Comparison of ENCODE assay signal across 10 cellular contexts in the genomic region with DNA sequence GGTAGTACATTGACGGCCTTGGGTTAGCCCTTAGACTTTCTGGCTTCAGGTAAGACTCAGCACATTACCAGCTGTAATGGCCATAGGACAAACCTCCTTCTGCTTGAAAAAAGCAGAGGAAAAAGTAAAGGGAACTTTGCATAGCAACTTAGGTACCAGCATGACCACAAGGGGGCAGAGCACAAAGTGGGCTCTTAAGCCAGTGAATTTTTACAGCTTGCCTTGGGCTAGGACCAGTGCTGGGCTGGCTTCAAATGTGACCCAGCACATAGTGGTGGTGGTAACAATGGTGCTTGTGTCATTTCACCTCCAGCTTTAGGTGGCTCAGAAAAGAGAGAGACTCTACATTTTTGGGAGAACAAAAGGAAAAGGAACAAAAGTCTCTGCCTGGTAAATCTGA.
A peak's percentile ranks its signal among the peaks of the same experiment; 100 is the strongest.
DNase-seq lines count a peak whose midpoint lies in the region; ATAC-seq, FAIRE-seq and TF ChIP-seq lines count a peak whose summit lies in the region.
"Had no signal": no experiment of that assay in that cellular context is flagged by ENCODE, and none has a peak within 500 bp of the region (broad histone marks: within the 10 kb centered on the region; RNA-seq: fewer than 3 reads in every experiment).

No MANE protein-coding gene starts in this region.

- H3K9me3 ChIP-seq in pancreas = no peaks in the 10 kb centered on the region
- peaks cover 0 to 5% (median 0%) of the 10 kb centered on the region in 8 donors for H3K9me3 ChIP-seq in spleen

- H3K27me3 ChIP-seq in dorsolateral prefrontal cortex (peaks cover 0 to 45% (median 3%) of the 10 kb centered on the region in 45 donors), pancreas (peaks cover 0 to 22% (median 4%) of the 10 kb centered on the region in 4 donors), spleen (replicated peaks in 1 of 7) (peaks cover 0 to 7% (median 0%) of the 10 kb centered on the region in 7 donors)

- FAIRE-seq in pancreas (lab: Jason Lieb, UNC) = no peak

- H3K27ac ChIP-seq in dorsolateral prefrontal cortex (no peak overlapping the region), pancreas (no peak overlapping the region), spleen (no peak overlapping the region)

- H3K4me1 ChIP-seq in pancreas = no peaks in the 10 kb centered on the region
- H3K4me1 ChIP-seq in spleen = no peaks in the 10 kb centered on the region

- CTCF ChIA-PET in activated CD4-positive, alpha-beta memory T cell treated with anti-CD3 and anti-CD28 coated beads for 36 hours (lab: Charles Lee) = no interaction called here

- peak in 2 of 4 donors; percentile 29 to 52 for ATAC-seq in pancreas

- no peaks in the 10 kb centered on the region for H3K36me3 Mint-ChIP-seq in activated CD4-positive, alpha-beta memory T cell treated with anti-CD3 and anti-CD28 coated beads for 36 hours

- TF ChIP-seq POLR2A in spleen (IDR thresholded peaks at IDR 0.05) = no peak

- intact Hi-C loops in dorsolateral prefrontal cortex (cut with DNase I) = no loop called here
- intact Hi-C loops in pancreas (cut with DNase I) = no loop called here
- intact Hi-C loops in spleen (cut with DNase I; ENCODE audit: low total_unique reads) = no loop called here
- intact Hi-C loops in activated CD4-positive, alpha-beta memory T cell treated with anti-CD3 and anti-CD28 coated beads for 36 hours (cut with micrococcal nuclease) = no loop called here

- H3K4me3 Mint-ChIP-seq in activated CD4-positive, alpha-beta memory T cell treated with anti-CD3 and anti-CD28 coated beads for 36 hours = no peak overlapping the region
- H3K4me3 Mint-ChIP-seq: B cell had no signal

- H3K36me3 ChIP-seq in pancreas = no peaks in the 10 kb centered on the region
- no peaks in the 10 kb centered on the region for H3K36me3 ChIP-seq in spleen

- H3K4me3 ChIP-seq in dorsolateral prefrontal cortex (no peak overlapping the region), pancreas (no peak overlapping the region), spleen (no peak overlapping the region)

- H3K27ac Mint-ChIP-seq in activated CD4-positive, alpha-beta memory T cell treated with anti-CD3 and anti-CD28 coated beads for 36 hours = no peak overlapping the region
- H3K27ac Mint-ChIP-seq: B cell had no signal

- H3K4me1 Mint-ChIP-seq in activated CD4-positive, alpha-beta memory T cell treated with anti-CD3 and anti-CD28 coated beads for 36 hours (ENCODE audit: low read depth) = no peaks in the 10 kb centered on the region
- H3K4me1 Mint-ChIP-seq: B cell had no signal

- DNase-seq in SKM-1 treated with dmso at 0.1 percent for 144 hours (lab: John Stamatoyannopoulos, UW; ENCODE audit: unreplicated experiment) = peak; percentile 3
- no peak for DNase-seq in SKM-1 (lab: John Stamatoyannopoulos, UW; ENCODE audit: unreplicated experiment)
- peak; percentile 15 for DNase-seq in NAMALWA (ENCODE audit: low spot score)
- DNase-seq in dorsolateral prefrontal cortex = no peak
- peak in 3 of 6 donors; percentile 13 to 31 (median 24) for DNase-seq in pancreas
- DNase-seq in germinal center (ENCODE audit: low spot score) = no peak
- no peak for DNase-seq in spleen
- no peak for DNase-seq in activated CD4-positive, alpha-beta memory T cell treated with anti-CD3 and anti-CD28 coated beads for 36 hours
- DNase-seq: anterior cingulate cortex had no signal

- no peaks in the 10 kb centered on the region for H3K27me3 Mint-ChIP-seq in activated CD4-positive, alpha-beta memory T cell treated with anti-CD3 and anti-CD28 coated beads for 36 hours
- H3K27me3 Mint-ChIP-seq: B cell had no signal

- POLR2A ChIA-PET in activated CD4-positive, alpha-beta memory T cell treated with anti-CD3 and anti-CD28 coated beads for 36 hours (lab: Charles Lee) = no interaction called here

- TF ChIP-seq CTCF in dorsolateral prefrontal cortex (IDR thresholded peaks at IDR 0.05 in 54 of 56, conservative IDR thresholded peaks at IDR 0.05 in 2 of 56; ENCODE audit: low read depth in 1 of 56, partially characterized antibody in 56 of 56) (peak in 34 of 56 donors; percentile 14 to 49 (median 32)), pancreas (IDR thresholded peaks at IDR 0.05) (peak in 3 of 4 donors; percentile 26 to 52 (median 27)), spleen (IDR thresholded peaks at IDR 0.05 in 8 of 11, conservative IDR thresholded peaks at IDR 0.05 in 3 of 11) (peak in 3 of 11 experiments; percentile 18 to 34 (median 20))

- peaks cover 3% of the 10 kb centered on the region for H3K9me3 Mint-ChIP-seq in activated CD4-positive, alpha-beta memory T cell treated with anti-CD3 and anti-CD28 coated beads for 36 hours

- WGBS in pancreas, 2 donors = 33 to 45% methylated on average over 1 of the region's 1 CpG
- 33 to 86% (median 83%) methylated on average over 1 of the region's 1 CpG for WGBS in spleen, 5 donors

Comparison
In these comparisons a context has a peak if more than half of its experiments do, and no peak if none do; other contexts are left out.
1. DNase-seq: peak in SKM-1 treated with dmso at 0.1 percent for 144 hours (single experiment) and NAMALWA (single experiment); none in SKM-1 (single experiment), dorsolateral prefrontal cortex (0 of 10), germinal center (single experiment), spleen (single experiment) and activated CD4-positive, alpha-beta memory T cell treated with anti-CD3 and anti-CD28 coated beads for 36 hours (single experiment).